ENCODE assay signal across 1 cellular context in genomic region chr12:116630762-116631161, GRCh38.
TF ChIP-seq lines count a peak whose summit lies in the region.

No MANE protein-coding gene starts in this region.

TF ChIP-seq in H1, 55 proteins besides CTCF, POLR2A, EP300 and RAD21 (continued from another document):
- TF ChIP-seq E2F6 (IDR thresholded peaks at IDR 0.05) (no peak), CBX8 (IDR thresholded peaks at IDR 0.05; ENCODE audit: borderline replicate concordance, low read depth, low read length) (no peak), CBX5 (IDR thresholded peaks at IDR 0.05; ENCODE audit: low read depth, low read length) (no peak), KDM4A (IDR thresholded peaks at IDR 0.05; ENCODE audit: low read depth, low read length, severe bottlenecking) (no peak), RFX5 (IDR thresholded peaks at IDR 0.05; ENCODE audit: borderline replicate concordance, low read depth, low read length) (no peak), CHD1 (IDR thresholded peaks at IDR 0.05; ENCODE audit: low read depth, low read length) (no peak), EZH2 (IDR thresholded peaks at IDR 0.05; ENCODE audit: low read depth, low read length, severe bottlenecking) (no peak)
